Comparison of ENCODE assay signal across 16 cellular contexts in genomic region chr20:45308078-45308778, GRCh38. TPM values are rescaled to one million over a fixed set of nuclear protein-coding genes. Genes with fewer than 3 reads are reported as not detected.
DNase-seq lines count a peak whose midpoint lies in the region; FAIRE-seq and TF ChIP-seq lines count a peak whose summit lies in the region.
"Had no signal": no experiment of that assay in that cellular context is flagged by ENCODE, and none has a peak within 500 bp of the region (broad histone marks: within the 10 kb centered on the region; RNA-seq: fewer than 3 reads in every experiment).

A gene with protein sequence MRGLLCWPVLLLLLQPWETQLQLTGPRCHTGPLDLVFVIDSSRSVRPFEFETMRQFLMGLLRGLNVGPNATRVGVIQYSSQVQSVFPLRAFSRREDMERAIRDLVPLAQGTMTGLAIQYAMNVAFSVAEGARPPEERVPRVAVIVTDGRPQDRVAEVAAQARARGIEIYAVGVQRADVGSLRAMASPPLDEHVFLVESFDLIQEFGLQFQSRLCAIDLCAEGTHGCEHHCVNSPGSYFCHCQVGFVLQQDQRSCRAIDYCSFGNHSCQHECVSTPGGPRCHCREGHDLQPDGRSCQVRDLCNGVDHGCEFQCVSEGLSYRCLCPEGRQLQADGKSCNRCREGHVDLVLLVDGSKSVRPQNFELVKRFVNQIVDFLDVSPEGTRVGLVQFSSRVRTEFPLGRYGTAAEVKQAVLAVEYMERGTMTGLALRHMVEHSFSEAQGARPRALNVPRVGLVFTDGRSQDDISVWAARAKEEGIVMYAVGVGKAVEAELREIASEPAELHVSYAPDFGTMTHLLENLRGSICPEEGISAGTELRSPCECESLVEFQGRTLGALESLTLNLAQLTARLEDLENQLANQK (minus strand): TSS chr20:45308299. CDS start chr20:45305582, 2,717 bp downstream.

- CTCF ChIA-PET in AG04450 (lab: Charles Lee): interaction anchor here (1.0 to 2.3 kb wide), 5 partner anchors 11 to 463 kb away, joined by 3 to 10 read pairs (median 5); no protein-coding TSS in a partner anchor

- no peak within 1 kb of the TSS for H2BK12ac ChIP-seq in H9 (ENCODE audit: insufficient read length, low read depth, low read length)

- no peaks in the 10 kb centered on the region for H3K4me1 ChIP-seq in H9 (ENCODE audit: insufficient read depth, low read length)
- no peaks in the 10 kb centered on the region for H3K4me1 ChIP-seq in keratinocyte (ENCODE audit: control insufficient read depth, extremely low read depth, insufficient read depth, low read length)

- H3K27me3 Mint-ChIP-seq in H9 (ENCODE audit: low read depth): peaks cover 34% of the 10 kb centered on the region
- H3K27me3 Mint-ChIP-seq in activated T-cell treated with anti-CD3 and anti-CD28 coated beads, Interleukin-2, amount 50 U/mL, for 24 hours: peaks cover 78% of the 10 kb centered on the region

- H3K14ac ChIP-seq in H9 (ENCODE audit: insufficient read depth, low read length): no peak within 1 kb of the TSS; the same call in 1 of the 2 replicates

- peaks cover 37% of the 10 kb centered on the region for H3K27me3 ChIP-seq in AG04450 (ENCODE audit: control insufficient read depth, insufficient read depth, low read length)
- no peaks in the 10 kb centered on the region for H3K27me3 ChIP-seq in H9 (ENCODE audit: insufficient read depth, low read length)
- H3K27me3 ChIP-seq in keratinocyte (ENCODE audit: control insufficient read depth, extremely low read depth, insufficient read depth, low read length): peaks cover 5% of the 10 kb centered on the region

- H3K9me1 ChIP-seq in keratinocyte (ENCODE audit: control insufficient read depth, extremely low read depth, insufficient read depth, low read length): no peaks in the 10 kb centered on the region

- no peak within 1 kb of the TSS for H3K4me3 Mint-ChIP-seq in H9
- H3K4me3 Mint-ChIP-seq in activated T-cell treated with anti-CD3 and anti-CD28 coated beads, Interleukin-2, amount 50 U/mL, for 24 hours: no peak within 1 kb of the TSS
- H3K4me3 Mint-ChIP-seq: activated CD8-positive, alpha-beta T cell treated with anti-CD3 and anti-CD28 coated beads for 36 hours had no signal

- no peak for TF ChIP-seq POLR2A in H54 (IDR thresholded peaks at IDR 0.05; ENCODE audit: low read depth, low read length)

- H3K79me1 ChIP-seq in H9 (ENCODE audit: insufficient read depth, low read depth, low read length, poor library complexity, severe bottlenecking): no peaks in the 10 kb centered on the region

- H4K91ac ChIP-seq in H9 (ENCODE audit: insufficient read length, low read depth, low read length): no peak within 1 kb of the TSS

- no peak within 1 kb of the TSS for H2BK120ac ChIP-seq in H9 (ENCODE audit: low read depth, low read length, poor library complexity, severe bottlenecking)

- no peak within 1 kb of the TSS for H2BK5ac ChIP-seq in H9 (ENCODE audit: insufficient read length, low read length)

- no peak within 1 kb of the TSS for H2BK20ac ChIP-seq in H9 (ENCODE audit: low read depth, low read length, poor library complexity, severe bottlenecking)

- H3K9me3 Mint-ChIP-seq in H9: peaks cover 4 to 6% of the 10 kb centered on the region in 2 experiments; a peak in 3 of 5 replicates
- no peaks in the 10 kb centered on the region for H3K9me3 Mint-ChIP-seq in activated T-cell treated with anti-CD3 and anti-CD28 coated beads, Interleukin-2, amount 50 U/mL, for 24 hours
- H3K9me3 Mint-ChIP-seq: activated CD8-positive, alpha-beta T cell treated with anti-CD3 and anti-CD28 coated beads for 36 hours had no signal

- H3K9me3 ChIP-seq in AG04450 (ENCODE audit: control insufficient read depth, insufficient read depth, low read length) (peaks cover 4% of the 10 kb centered on the region; the same call in 1 of the 2 replicates), H9 (ENCODE audit: control insufficient read depth, low read depth, low read length) (no peaks in the 10 kb centered on the region), keratinocyte (ENCODE audit: control insufficient read depth, low read depth, low read length) (no peaks in the 10 kb centered on the region)
- H3K9me3 ChIP-seq: neutrophil had no signal

- TF ChIP-seq CTCF in AG04450 (IDR thresholded peaks at IDR 0.05; ENCODE audit: low read depth, low read length) (0 out of 2 replicates have a peak, but pooled peaks have one; percentile 3), H9 (conservative IDR thresholded peaks at IDR 0.05) (no peak), VCaP (conservative IDR thresholded peaks at IDR 0.05) (peak; percentile 55), keratinocyte (optimal IDR thresholded peaks at IDR 0.05 in 1 of 3, IDR thresholded peaks at IDR 0.05 in 1 of 3, conservative IDR thresholded peaks at IDR 0.05 in 1 of 3; ENCODE audit: extremely low read depth in 1 of 3, insufficient read depth in 2 of 3, low read length in 3 of 3) (peak; percentile 59 to 71 (median 60))

- H3K4me3 ChIP-seq in AG04450 (ENCODE audit: low read depth, low read length) (no peak within 1 kb of the TSS), keratinocyte (ENCODE audit: control insufficient read depth in 2 of 3, extremely low read depth in 1 of 3, insufficient read depth in 2 of 3, low read depth in 1 of 3, low read length in 3 of 3) (no peak within 1 kb of the TSS)

- FAIRE-seq in keratinocyte (lab: Jason Lieb, UNC): no peak
- no peak for FAIRE-seq in H54 (lab: Jason Lieb, UNC)
- FAIRE-seq: colon had no signal

- H3K27ac Mint-ChIP-seq in H9: peak within 1 kb of the TSS in 1 of 3 experiments; percentile 19; a peak in 1 of 7 replicates
- H3K27ac Mint-ChIP-seq in activated T-cell treated with anti-CD3 and anti-CD28 coated beads, Interleukin-2, amount 50 U/mL, for 24 hours: no peak within 1 kb of the TSS
- H3K27ac Mint-ChIP-seq: activated CD8-positive, alpha-beta T cell treated with anti-CD3 and anti-CD28 coated beads for 36 hours had no signal

- dilution Hi-C loops in keratinocyte (cut with MboI; ENCODE audit: extremely low pct_ligation_motif_present, low sequenced_read_pairs): no loop called here

- no peak within 1 kb of the TSS for H2BK15ac ChIP-seq in H9 (ENCODE audit: low read depth, low read length)

- no peak within 1 kb of the TSS for H2AFZ ChIP-seq in H9 (ENCODE audit: low read length)
- H2AFZ ChIP-seq in keratinocyte (ENCODE audit: control insufficient read depth, low read length): peak within 1 kb of the TSS; percentile 26

- no peak within 1 kb of the TSS for H3K4ac ChIP-seq in H9 (ENCODE audit: low read depth, low read length)

- H3K27ac ChIP-seq in AG04450 (ENCODE audit: low read depth, low read length) (no peak within 1 kb of the TSS), H9 (ENCODE audit: insufficient read length, low read depth, low read length) (no peak within 1 kb of the TSS), VCaP (no peak within 1 kb of the TSS), keratinocyte (ENCODE audit: control insufficient read depth, insufficient read depth, low read length) (no peak within 1 kb of the TSS)
- H3K27ac ChIP-seq: neutrophil had no signal

- no peak within 1 kb of the TSS for H4K5ac ChIP-seq in H9 (ENCODE audit: insufficient read length, low read depth, low read length)

- H3K79me2 ChIP-seq in H9 (ENCODE audit: insufficient read depth, low read length) (no peaks in the 10 kb centered on the region), keratinocyte (ENCODE audit: control insufficient read depth, insufficient read depth, low read length) (no peaks in the 10 kb centered on the region)

- peaks cover 10 to 28% of the 10 kb centered on the region in 2 experiments for H3K4me1 Mint-ChIP-seq in H9
- peaks cover 18% of the 10 kb centered on the region for H3K4me1 Mint-ChIP-seq in activated T-cell treated with anti-CD3 and anti-CD28 coated beads, Interleukin-2, amount 50 U/mL, for 24 hours (ENCODE audit: low read depth)

- H3K36me3 Mint-ChIP-seq in H9 (ENCODE audit: insufficient read depth in 1 of 3, low read depth in 3 of 3): no peaks in the 10 kb centered on the region
- no peaks in the 10 kb centered on the region for H3K36me3 Mint-ChIP-seq in activated T-cell treated with anti-CD3 and anti-CD28 coated beads, Interleukin-2, amount 50 U/mL, for 24 hours (ENCODE audit: low read depth)

- DNase-seq in AG04450 (ENCODE audit: low read depth, low spot score) (no peak), H9 (peak; percentile 65), keratinocyte (ENCODE audit: low read depth, low spot score) (no peak), HuH-7 (ENCODE audit: low spot score) (no peak), 8988T (no peak), H54 (ENCODE audit: insufficient read length, low spot score) (no peak)
- no peak for DNase-seq in activated T-cell treated with anti-CD3 and anti-CD28 coated beads, Interleukin-2, amount 50 U/mL, for 24 hours
- DNase-seq: activated CD8-positive, alpha-beta T cell treated with anti-CD3 and anti-CD28 coated beads for 36 hours; activated naive CD4-positive, alpha-beta T cell treated with anti-CD3 and anti-CD28 coated beads, Interleukin-2, amount 50 U/mL, for 16 hours; GF-D8; islet precursor cell; T-helper 1 cell had no signal

- H3K23me2 ChIP-seq in H9 (ENCODE audit: insufficient read length, low read depth, low read length, poor library complexity, severe bottlenecking): peaks cover 2% of the 10 kb centered on the region

- H3K23ac ChIP-seq in H9 (ENCODE audit: insufficient read length, low read depth, low read length): no peak within 1 kb of the TSS

- H3K18ac ChIP-seq in H9 (ENCODE audit: insufficient read length, low read depth, low read length): no peak within 1 kb of the TSS

- H4K8ac ChIP-seq in H9 (replicated peaks; ENCODE audit: insufficient read length, low read depth, low read length): no peak within 1 kb of the TSS

- POLR2A ChIA-PET in AG04450 (lab: Yijun Ruan, JAX): no interaction called here

- no peak within 1 kb of the TSS for H3K56ac ChIP-seq in H9 (ENCODE audit: insufficient read length, low read depth, low read length)

- no peak within 1 kb of the TSS for H3K9ac ChIP-seq in H9 (ENCODE audit: extremely low read depth, insufficient read length, low read length)
- no peak within 1 kb of the TSS for H3K9ac ChIP-seq in keratinocyte (ENCODE audit: control insufficient read depth, extremely low read depth, insufficient read depth, low read length)

- H3K36me3 ChIP-seq in keratinocyte (ENCODE audit: control insufficient read depth in 2 of 2, extremely low read depth in 1 of 2, insufficient read depth in 2 of 2, low read length in 2 of 2): no peaks in the 10 kb centered on the region
- H3K36me3 ChIP-seq: neutrophil had no signal

- H4K20me1 ChIP-seq in H9 (ENCODE audit: control insufficient read depth, insufficient read depth, insufficient read length) (no peaks in the 10 kb centered on the region), keratinocyte (ENCODE audit: control insufficient read depth, extremely low read depth, insufficient read depth, low read length) (no peaks in the 10 kb centered on the region)

- no peak within 1 kb of the TSS for H3T11ph ChIP-seq in H9 (ENCODE audit: low read length)

- H3K4me2 ChIP-seq in H9 (ENCODE audit: insufficient read depth, insufficient read length, low read length) (no peak within 1 kb of the TSS), keratinocyte (ENCODE audit: control insufficient read depth, extremely low read depth, insufficient read depth, low read depth, low read length) (peak within 1 kb of the TSS; percentile 24)

- no peak within 1 kb of the TSS for H2AK5ac ChIP-seq in H9 (ENCODE audit: insufficient read length, low read length)

- no CpG with 5 or more reads among the region's 22 CpGs for WGBS in H9 (ENCODE audit: extremely low coverage, insufficient read length, low lambda C conversion rate)

RNA-seq across cellular contexts. Expression of the gene that starts here (rescaled TPM):
- polyA plus RNA-seq in AG04450 (2011; rRNA removed) (0.04 TPM in 1 of 2 replicates, not detected in the other), keratinocyte (0.08 TPM in 1 of 3 replicates, not detected in the others)
- polyA minus RNA-seq in AG04450 (2011; rRNA and poly(A)+ RNA removed): not detected in 2 replicates
- total RNA-seq in H9 (2021): 0.11 TPM in 1 of 2 replicates, not detected in the other
- polyA plus RNA-seq in keratinocyte (2011; ENCODE audit: low read depth): 0.12 TPM
- polyA plus RNA-seq in keratinocyte (2011; cell fraction: cytosol; rRNA removed): not detected in 2 replicates
- 0.05 and 0.16 TPM in 2 replicates for polyA plus RNA-seq in keratinocyte (2011; cell fraction: nucleus; rRNA removed)
- 0.17 TPM in 1 of 2 replicates, not detected in the other for polyA plus RNA-seq in keratinocyte (2012; ENCODE audit: low replicate concordance)
- not detected in 3 replicates for polyA minus RNA-seq in keratinocyte
- polyA minus RNA-seq in keratinocyte (2011; cell fraction: cytosol; rRNA and poly(A)+ RNA removed): not detected
- not detected in 2 replicates for polyA minus RNA-seq in keratinocyte (2011; cell fraction: nucleus; rRNA and poly(A)+ RNA removed)
- total RNA-seq: M059J had no signal

Comparison
In these comparisons a context has a peak if more than half of its experiments do, and no peak if none do; other contexts are left out.
1. Peak in DNase-seq in H9; RNA of the gene not detected or under 1 TPM.